In genomic region chr10:35079763-35080162, GRCh38 we compare ENCODE assay signal across 12 cellular contexts. TPM values are rescaled to one million over a fixed set of nuclear protein-coding genes. Genes with fewer than 3 reads are reported as not detected.
A peak's percentile ranks its signal among the peaks of the same experiment; 100 is the strongest.
DNase-seq lines count a peak whose midpoint lies in the region; ATAC-seq and TF ChIP-seq lines count a peak whose summit lies in the region.
"Had no signal": no experiment of that assay in that cellular context is flagged by ENCODE, and none has a peak within 500 bp of the region (broad histone marks: within the 10 kb centered on the region; RNA-seq: fewer than 3 reads in every experiment).

No MANE protein-coding gene starts in this region.

- WGBS in testis, 2 donors, result 73 to 77% methylated on average over 3 of the region's 3 CpGs

- peaks cover 29% of the 10 kb centered on the region for H3K4me1 Mint-ChIP-seq in HFFc6 (ENCODE audit: low read depth)
- peaks cover 5% of the 10 kb centered on the region for H3K4me1 Mint-ChIP-seq in activated CD4-positive, alpha-beta T cell treated with anti-CD3 and anti-CD28 coated beads, Interleukin-2, amount 10 ng/mL, durations not matched to agents 24 days and 14 days

- H3K36me3 ChIP-seq in testis (ENCODE audit: low read depth, missing control alignments) (no peaks in the 10 kb centered on the region), Peyer's patch (peaks cover 0 to 19% (median 0%) of the 10 kb centered on the region in 3 donors)

- no peak for TF ChIP-seq POLR2A in testis (IDR thresholded peaks at IDR 0.05)
- no peak for TF ChIP-seq POLR2A in Peyer's patch (IDR thresholded peaks at IDR 0.05)

- H3K4me1 ChIP-seq in testis (no peaks in the 10 kb centered on the region), Peyer's patch (no peaks in the 10 kb centered on the region)
- H3K4me1 ChIP-seq: parathyroid adenoma had no signal

- peaks cover 25% of the 10 kb centered on the region for H3K36me3 Mint-ChIP-seq in HFFc6 (ENCODE audit: low read depth)
- H3K36me3 Mint-ChIP-seq in activated CD4-positive, alpha-beta T cell treated with anti-CD3 and anti-CD28 coated beads, Interleukin-2, amount 10 ng/mL, durations not matched to agents 24 days and 14 days (ENCODE audit: low read depth), result peaks cover 23% of the 10 kb centered on the region

- H3K27me3 ChIP-seq in testis, result no peaks in the 10 kb centered on the region
- no peaks in the 10 kb centered on the region for H3K27me3 ChIP-seq in Peyer's patch

- H3K4me3 ChIP-seq in testis (no peak overlapping the region), Peyer's patch (no peak overlapping the region)

- H3K27me3 Mint-ChIP-seq in HFFc6 (ENCODE audit: insufficient read depth), result no peaks in the 10 kb centered on the region
- H3K27me3 Mint-ChIP-seq in activated CD4-positive, alpha-beta T cell treated with anti-CD3 and anti-CD28 coated beads, Interleukin-2, amount 10 ng/mL, durations not matched to agents 24 days and 14 days, result no peaks in the 10 kb centered on the region
- H3K27me3 Mint-ChIP-seq: activated CD8-positive, alpha-beta memory T cell treated with anti-CD3 and anti-CD28 coated beads, Interleukin-2, amount 10 ng/mL, durations not matched to agents 7 days and 5 days had no signal

- TF ChIP-seq CTCF in HFFc6 (IDR thresholded peaks at IDR 0.05), result no peak
- TF ChIP-seq CTCF in testis (IDR thresholded peaks at IDR 0.05), result no peak
- no peak for TF ChIP-seq CTCF in Peyer's patch (IDR thresholded peaks at IDR 0.05)

- H3K9me3 ChIP-seq in testis (no peaks in the 10 kb centered on the region), Peyer's patch (peaks cover 0 to 5% (median 0%) of the 10 kb centered on the region in 4 donors)

- H3K27ac Mint-ChIP-seq in HFFc6, result peak overlapping the region; percentile 54
- no peak overlapping the region for H3K27ac Mint-ChIP-seq in activated CD4-positive, alpha-beta T cell treated with anti-CD3 and anti-CD28 coated beads, Interleukin-2, amount 10 ng/mL, durations not matched to agents 24 days and 14 days
- H3K27ac Mint-ChIP-seq: activated CD8-positive, alpha-beta memory T cell treated with anti-CD3 and anti-CD28 coated beads, Interleukin-2, amount 10 ng/mL, durations not matched to agents 7 days and 5 days had no signal

- H3K27ac ChIP-seq in testis (no peak overlapping the region), Peyer's patch (no peak overlapping the region)
- H3K27ac ChIP-seq: parathyroid adenoma had no signal

- H3K4me3 Mint-ChIP-seq in HFFc6, result peak overlapping the region; percentile 7; the same call in 1 of the 2 replicates
- H3K4me3 Mint-ChIP-seq in activated CD4-positive, alpha-beta T cell treated with anti-CD3 and anti-CD28 coated beads, Interleukin-2, amount 10 ng/mL, durations not matched to agents 24 days and 14 days, result no peak overlapping the region
- H3K4me3 Mint-ChIP-seq: activated CD8-positive, alpha-beta memory T cell treated with anti-CD3 and anti-CD28 coated beads, Interleukin-2, amount 10 ng/mL, durations not matched to agents 7 days and 5 days had no signal

- intact Hi-C loops in testis (cut with DNase I; ENCODE audit: low total_unique reads), result no loop called here
- intact Hi-C loops in activated CD4-positive, alpha-beta T cell treated with anti-CD3 and anti-CD28 coated beads, Interleukin-2, amount 10 ng/mL, durations not matched to agents 24 days and 14 days (cut with micrococcal nuclease), result no loop called here

- H3K9me3 Mint-ChIP-seq in HFFc6, result peaks cover 13% of the 10 kb centered on the region; the same call in 1 of the 2 replicates
- no peaks in the 10 kb centered on the region for H3K9me3 Mint-ChIP-seq in activated CD4-positive, alpha-beta T cell treated with anti-CD3 and anti-CD28 coated beads, Interleukin-2, amount 10 ng/mL, durations not matched to agents 24 days and 14 days

- ATAC-seq in GM19467 (IDR thresholded peaks at IDR 0.05; ENCODE audit: unreplicated experiment), result no peak
- ATAC-seq: activated CD8-positive, alpha-beta memory T cell treated with anti-CD3 and anti-CD28 coated beads, Interleukin-2, amount 10 ng/mL, durations not matched to agents 7 days and 5 days had no signal

- DNase-seq in HFFc6 (peak; percentile 87), amniotic stem cell (lab: John Stamatoyannopoulos, UW) (peak; percentile 48), hepatic stellate cell (ENCODE audit: low spot score) (peak; percentile 44), testis (peak; percentile 40), Peyer's patch (no peak)
- no peak for DNase-seq in activated CD4-positive, alpha-beta T cell treated with anti-CD3 and anti-CD28 coated beads, Interleukin-2, amount 10 ng/mL, durations not matched to agents 24 days and 14 days
- DNase-seq: activated CD8-positive, alpha-beta memory T cell treated with anti-CD3 and anti-CD28 coated beads, Interleukin-2, amount 10 ng/mL, durations not matched to agents 7 days and 5 days; GOT3; kidney; NCI-H526 had no signal

RNA-seq across cellular contexts. Expression of gene CUL2, which starts 10.4 kb away (rescaled TPM):
- 10 to 100 TPM; 42.5 to 55.7 (median 51.3) TPM for total RNA-seq in HFFc6 (2021; fragmentation: NEBNext Ultra II Directional; extraction: Animal tissue kit (Norgen Biotek cat#: 25700))
- total RNA-seq in testis, result 10 to 100 TPM; 37.6 to 43.8 TPM
- polyA plus RNA-seq in testis (ENCODE audit: insufficient read depth, low read depth, low replicate concordance), result 47.0 TPM
- 50.2 and 50.4 TPM in 2 replicates for total RNA-seq in activated CD4-positive, alpha-beta T cell treated with anti-CD3 and anti-CD28 coated beads, Interleukin-2, amount 10 ng/mL, durations not matched to agents 24 days and 14 days
- total RNA-seq in Peyer's patch, result 10 to 100 TPM; 13.8 to 21.6 (median 17.7) TPM

RNA-seq across cellular contexts. Expression of gene CREM, which starts 46.9 kb away (rescaled TPM):
- total RNA-seq in HFFc6 (2021; fragmentation: NEBNext Ultra II Directional; extraction: Animal tissue kit (Norgen Biotek cat#: 25700)), result 10 to 100 TPM; 21.1 to 34.0 (median 30.2) TPM
- 100 to 1,000 TPM; 156 to 266 TPM for total RNA-seq in testis
- 405 TPM for polyA plus RNA-seq in testis (ENCODE audit: insufficient read depth, low read depth, low replicate concordance)
- total RNA-seq in activated CD4-positive, alpha-beta T cell treated with anti-CD3 and anti-CD28 coated beads, Interleukin-2, amount 10 ng/mL, durations not matched to agents 24 days and 14 days, result 87.0 and 87.8 TPM in 2 replicates
- total RNA-seq in Peyer's patch, result 10 to 100 TPM; 13.9 to 19.0 (median 16.0) TPM

Comparison
In these comparisons a context has a peak if more than half of its experiments do, and no peak if none do; other contexts are left out.
1. DNase-seq: peak in HFFc6 (single experiment), amniotic stem cell (single experiment), hepatic stellate cell (single experiment) and testis (single experiment); none in activated CD4-positive, alpha-beta T cell treated with anti-CD3 and anti-CD28 coated beads, Interleukin-2, amount 10 ng/mL, durations not matched to agents 24 days and 14 days (single experiment) and Peyer's patch (0 of 3).